1 cellular context compared by ENCODE assay signal in the genomic region with DNA sequence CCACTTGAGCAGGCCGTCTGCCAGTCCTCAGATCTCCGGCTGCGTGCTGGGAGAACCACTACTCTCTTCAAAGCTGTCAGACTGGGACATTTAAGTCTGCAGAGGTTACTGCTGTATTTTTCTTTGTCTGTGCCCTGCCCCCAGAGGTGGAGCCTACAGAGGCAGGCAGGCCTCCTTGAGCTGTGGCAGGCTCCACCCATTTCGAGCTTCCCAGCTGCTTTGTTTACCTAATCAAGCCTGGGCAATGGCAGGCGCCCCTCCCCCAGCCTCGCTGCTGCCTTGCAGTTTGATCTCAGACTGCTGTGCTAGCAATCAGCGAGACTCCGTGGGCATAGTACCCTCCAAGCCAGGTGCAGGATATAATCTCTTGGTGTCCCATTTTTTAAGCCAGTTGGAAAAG. TPM values are rescaled to one million over a fixed set of nuclear protein-coding genes. Genes with fewer than 3 reads are reported as not detected.
"Had no signal": no experiment of that assay in that cellular context is flagged by ENCODE, and none has a peak within 500 bp of the region (broad histone marks: within the 10 kb centered on the region; RNA-seq: fewer than 3 reads in every experiment).

No MANE protein-coding gene starts in this region.

RNA-seq across cellular contexts. Expression of a gene that starts 15.0 kb away (rescaled TPM):
- total RNA-seq: epithelial cell of proximal tubule had no signal
